In the genomic region with DNA sequence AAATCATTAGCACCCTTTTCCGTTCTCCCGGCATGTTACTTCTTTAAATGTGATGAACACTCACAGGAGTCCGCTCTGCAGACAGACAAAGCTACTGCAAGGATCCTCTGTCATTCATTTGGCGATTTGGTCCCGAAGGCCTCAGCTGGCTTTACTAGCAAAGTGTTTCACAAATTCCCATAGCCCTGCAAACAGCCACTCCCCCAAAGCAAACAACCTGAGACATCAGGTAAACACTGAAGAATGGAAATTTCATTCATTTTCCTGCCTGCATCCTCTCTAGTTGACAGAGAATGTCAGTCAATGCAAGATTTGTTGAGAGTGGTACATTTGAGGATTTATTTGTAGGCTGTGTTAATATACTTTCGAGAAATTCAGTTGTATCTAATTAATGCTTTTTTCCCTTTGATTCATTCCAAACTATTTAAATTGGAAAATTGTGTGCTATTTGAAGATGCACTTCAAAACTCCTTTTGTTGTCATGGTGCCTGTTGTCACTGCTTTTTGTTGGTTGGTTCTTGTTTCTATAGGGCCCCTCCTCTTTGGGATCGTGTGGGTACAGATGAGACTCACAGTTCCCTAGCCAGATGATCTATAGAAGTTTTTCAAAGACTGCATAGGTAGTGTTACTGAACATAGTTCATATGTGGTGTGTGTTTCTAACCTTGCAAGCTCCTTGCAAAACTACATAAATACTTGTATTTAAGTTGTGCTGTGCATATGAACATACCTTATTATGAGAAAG, we compare ENCODE assay signal across 7 cellular contexts.
DNase-seq lines count a peak whose midpoint lies in the region; ATAC-seq and TF ChIP-seq lines count a peak whose summit lies in the region.
"Not testable (repeated sequence)": the region's sequence is repeated elsewhere in the genome, so short reads cannot be mapped to it uniquely, and the experiment has no call there.

No MANE protein-coding gene starts in this region.

- H3K9me3 ChIP-seq in CD4-positive, alpha-beta T cell (ENCODE audit: control insufficient read depth, low read length); mucosa of descending colon; osteoblast (ENCODE audit: low read depth, low read length): not testable (repeated sequence)

- H3K4me1 Mint-ChIP-seq in CD4-positive, alpha-beta T cell (ENCODE audit: low read depth) = peaks cover 11% of the 10 kb centered on the region
- peaks cover 15% of the 10 kb centered on the region for H3K4me1 Mint-ChIP-seq in activated CD8-positive, alpha-beta T cell treated with anti-CD3 and anti-CD28 coated beads for 36 hours (ENCODE audit: low read depth)
- H3K4me1 Mint-ChIP-seq in activated naive CD8-positive, alpha-beta T cell treated with anti-CD3 and anti-CD28 coated beads, Interleukin-2, amount 50 U/mL, for 24 hours = peaks cover 34% of the 10 kb centered on the region
- H3K4me1 Mint-ChIP-seq in immature natural killer cell = peaks cover 10 to 25% of the 10 kb centered on the region in 2 donors

- H4K20me1 ChIP-seq in osteoblast (ENCODE audit: insufficient read depth, low read length) = not testable (repeated sequence)

- not testable (repeated sequence) for DNase-seq in CD4-positive, alpha-beta T cell; activated CD8-positive, alpha-beta T cell treated with anti-CD3 and anti-CD28 coated beads for 36 hours; immature natural killer cell; mucosa of descending colon; osteoblast (ENCODE audit: insufficient read length, low spot score, missing footprints)
- peak; percentile 25 for DNase-seq in M059J (ENCODE audit: low read depth)
- DNase-seq in activated naive CD8-positive, alpha-beta T cell treated with anti-CD3 and anti-CD28 coated beads, Interleukin-2, amount 50 U/mL, for 24 hours = peak; percentile 2

- H3K27me3 ChIP-seq in CD4-positive, alpha-beta T cell (ENCODE audit: control insufficient read depth, insufficient read depth, low read length); osteoblast (ENCODE audit: insufficient read depth, low read length): not testable (repeated sequence)

- POLR2A ChIA-PET in CD4-positive, alpha-beta T cell (lab: Charles Lee); activated CD8-positive, alpha-beta T cell treated with anti-CD3 and anti-CD28 coated beads for 36 hours (lab: Charles Lee): not testable (repeated sequence)

- peak overlapping the region; percentile 7 for H3K4me3 Mint-ChIP-seq in CD4-positive, alpha-beta T cell
- not testable (repeated sequence) for H3K4me3 Mint-ChIP-seq in activated CD8-positive, alpha-beta T cell treated with anti-CD3 and anti-CD28 coated beads for 36 hours; activated naive CD8-positive, alpha-beta T cell treated with anti-CD3 and anti-CD28 coated beads, Interleukin-2, amount 50 U/mL, for 24 hours; immature natural killer cell

- H3K27me3 Mint-ChIP-seq in CD4-positive, alpha-beta T cell; activated CD8-positive, alpha-beta T cell treated with anti-CD3 and anti-CD28 coated beads for 36 hours; activated naive CD8-positive, alpha-beta T cell treated with anti-CD3 and anti-CD28 coated beads, Interleukin-2, amount 50 U/mL, for 24 hours; immature natural killer cell (ENCODE audit: low read depth in 3 of 3): not testable (repeated sequence)

- H3K4me3 ChIP-seq in mucosa of descending colon; osteoblast (ENCODE audit: insufficient read depth, low read length): not testable (repeated sequence)

- H3K36me3 Mint-ChIP-seq in CD4-positive, alpha-beta T cell (ENCODE audit: low read depth); activated CD8-positive, alpha-beta T cell treated with anti-CD3 and anti-CD28 coated beads for 36 hours (ENCODE audit: low read depth); activated naive CD8-positive, alpha-beta T cell treated with anti-CD3 and anti-CD28 coated beads, Interleukin-2, amount 50 U/mL, for 24 hours (ENCODE audit: low read depth); immature natural killer cell: not testable (repeated sequence)

- not testable (repeated sequence) for H3K36me3 ChIP-seq in mucosa of descending colon (ENCODE audit: low read depth); osteoblast (ENCODE audit: insufficient read depth, low read length)

- H2AFZ ChIP-seq in osteoblast (ENCODE audit: low read length) = not testable (repeated sequence)

- H3K27ac Mint-ChIP-seq in CD4-positive, alpha-beta T cell = peak overlapping the region; percentile 50
- H3K27ac Mint-ChIP-seq in activated CD8-positive, alpha-beta T cell treated with anti-CD3 and anti-CD28 coated beads for 36 hours = peak overlapping the region; percentile 76
- peak overlapping the region; percentile 46 for H3K27ac Mint-ChIP-seq in activated naive CD8-positive, alpha-beta T cell treated with anti-CD3 and anti-CD28 coated beads, Interleukin-2, amount 50 U/mL, for 24 hours
- H3K27ac Mint-ChIP-seq in immature natural killer cell = peak overlapping the region in 5 of 6 donors; percentile 23 to 65 (median 58)

- H3K4me1 ChIP-seq in mucosa of descending colon (ENCODE audit: low read depth); osteoblast (ENCODE audit: insufficient read depth, low read length): not testable (repeated sequence)

- intact Hi-C loops in CD4-positive, alpha-beta T cell (cut with DNase I, micrococcal nuclease); activated CD8-positive, alpha-beta T cell treated with anti-CD3 and anti-CD28 coated beads for 36 hours (cut with micrococcal nuclease); mucosa of descending colon (cut with DNase I, micrococcal nuclease): not testable (repeated sequence)

- not testable (repeated sequence) for H3K4me2 ChIP-seq in osteoblast (ENCODE audit: insufficient read depth, low read length)

- not testable (repeated sequence) for H3K79me2 ChIP-seq in osteoblast (ENCODE audit: insufficient read depth, low read length)

- ATAC-seq in CD4-positive, alpha-beta T cell (ENCODE audit: poor library complexity); activated CD8-positive, alpha-beta T cell treated with anti-CD3 and anti-CD28 coated beads for 36 hours; activated naive CD8-positive, alpha-beta T cell treated with anti-CD3 and anti-CD28 coated beads, Interleukin-2, amount 50 U/mL, for 24 hours: not testable (repeated sequence)
- peak; percentile 48 for ATAC-seq in mucosa of descending colon

- CTCF ChIA-PET in CD4-positive, alpha-beta T cell (lab: Charles Lee); activated CD8-positive, alpha-beta T cell treated with anti-CD3 and anti-CD28 coated beads for 36 hours (lab: Charles Lee): not testable (repeated sequence)

- not testable (repeated sequence) for H3K9me3 Mint-ChIP-seq in CD4-positive, alpha-beta T cell; activated CD8-positive, alpha-beta T cell treated with anti-CD3 and anti-CD28 coated beads for 36 hours; activated naive CD8-positive, alpha-beta T cell treated with anti-CD3 and anti-CD28 coated beads, Interleukin-2, amount 50 U/mL, for 24 hours; immature natural killer cell

- not testable (repeated sequence) for H3K27ac ChIP-seq in CD4-positive, alpha-beta T cell (ENCODE audit: low read depth, low read length)
- H3K27ac ChIP-seq in osteoblast (ENCODE audit: low read depth, low read length) = peak overlapping the region; percentile 45

- not testable (repeated sequence) for TF ChIP-seq CTCF in CD4-positive, alpha-beta T cell (IDR thresholded peaks at IDR 0.05); activated CD8-positive, alpha-beta T cell treated with anti-CD3 and anti-CD28 coated beads for 36 hours (IDR thresholded peaks at IDR 0.05); mucosa of descending colon (IDR thresholded peaks at IDR 0.05); osteoblast (IDR thresholded peaks at IDR 0.05; ENCODE audit: extremely low read depth, low read depth, low read length)
